16 cellular contexts compared by ENCODE assay signal in genomic region chr13:99351772-99352171, GRCh38. TPM values are rescaled to one million over a fixed set of nuclear protein-coding genes. Genes with fewer than 3 reads are reported as not detected.
DNase-seq lines count a peak whose midpoint lies in the region; ATAC-seq and TF ChIP-seq lines count a peak whose summit lies in the region.
"Had no signal": no experiment of that assay in that cellular context is flagged by ENCODE, and none has a peak within 500 bp of the region (broad histone marks: within the 10 kb centered on the region; RNA-seq: fewer than 3 reads in every experiment).

No MANE protein-coding gene starts in this region.

- no peak overlapping the region for H4K8ac ChIP-seq in mesendoderm (ENCODE audit: low read depth, low read length)

- H3K4me2 ChIP-seq in mesendoderm (ENCODE audit: low read length), result no peak overlapping the region
- H3K4me2 ChIP-seq: BLaER1 treated with 17β-estradiol and CSF1 and Interleukin-3, amounts not matched to agents 10 nM and 100 nM had no signal

- H3K9ac ChIP-seq in mesendoderm (ENCODE audit: low read length), result no peak overlapping the region
- H3K9ac ChIP-seq: BLaER1 treated with 17β-estradiol and CSF1 and Interleukin-3, amounts not matched to agents 10 nM and 100 nM had no signal

- H3K36me3 Mint-ChIP-seq in CD8-positive, alpha-beta memory T cell, result peaks cover 15 to 63% (median 20%) of the 10 kb centered on the region in 3 donors
- H3K36me3 Mint-ChIP-seq in activated CD4-positive, alpha-beta memory T cell treated with anti-CD3 and anti-CD28 coated beads for 36 hours, result peaks cover 51% of the 10 kb centered on the region
- peaks cover 42% of the 10 kb centered on the region for H3K36me3 Mint-ChIP-seq in MCF 10A (ENCODE audit: insufficient read depth, unreplicated experiment)

- no CpG with 5 or more reads among the region's 4 CpGs for WGBS in mesendoderm (ENCODE audit: extremely low coverage, insufficient coverage, low lambda C conversion rate)

- no peaks in the 10 kb centered on the region for H3K9me3 Mint-ChIP-seq in CD8-positive, alpha-beta memory T cell
- no peaks in the 10 kb centered on the region for H3K9me3 Mint-ChIP-seq in activated CD4-positive, alpha-beta memory T cell treated with anti-CD3 and anti-CD28 coated beads for 36 hours
- no peaks in the 10 kb centered on the region for H3K9me3 Mint-ChIP-seq in MCF 10A (ENCODE audit: unreplicated experiment)
- H3K9me3 Mint-ChIP-seq: dendritic cell treated with granulocyte-macrophage colony-stimulating factor and Interleukin-4, amounts not matched to agents 40 ng/mL and 50 ng/mL, for 4 days had no signal

- no peaks in the 10 kb centered on the region for H3K79me1 ChIP-seq in mesendoderm (ENCODE audit: low read length)

- no peaks in the 10 kb centered on the region for H3K79me2 ChIP-seq in mesendoderm (ENCODE audit: control insufficient read depth, insufficient read depth, low read length)

- peaks cover 91 to 100% (median 99%) of the 10 kb centered on the region in 3 donors for H3K4me1 Mint-ChIP-seq in CD8-positive, alpha-beta memory T cell
- peaks cover 93% of the 10 kb centered on the region for H3K4me1 Mint-ChIP-seq in activated CD4-positive, alpha-beta memory T cell treated with anti-CD3 and anti-CD28 coated beads for 36 hours (ENCODE audit: low read depth)
- H3K4me1 Mint-ChIP-seq in MCF 10A (ENCODE audit: insufficient read depth, unreplicated experiment), result no peaks in the 10 kb centered on the region

- H3K4me3 Mint-ChIP-seq in CD8-positive, alpha-beta memory T cell, result peak overlapping the region; percentile 47 to 86 (median 68)
- peak overlapping the region; percentile 63 for H3K4me3 Mint-ChIP-seq in activated CD4-positive, alpha-beta memory T cell treated with anti-CD3 and anti-CD28 coated beads for 36 hours
- no peak overlapping the region for H3K4me3 Mint-ChIP-seq in MCF 10A (ENCODE audit: unreplicated experiment)
- H3K4me3 Mint-ChIP-seq: dendritic cell treated with granulocyte-macrophage colony-stimulating factor and Interleukin-4, amounts not matched to agents 40 ng/mL and 50 ng/mL, for 4 days had no signal

- DNase-seq in CD8-positive, alpha-beta memory T cell, result peak in 3 of 5 donors; percentile 67 to 74 (median 69)
- DNase-seq in activated CD4-positive, alpha-beta memory T cell treated with anti-CD3 and anti-CD28 coated beads for 36 hours, result peak; percentile 59
- peak; percentile 29 for DNase-seq in mesendoderm
- DNase-seq in MCF 10A (ENCODE audit: unreplicated experiment), result no peak
- no peak for DNase-seq in effector CD4-positive, alpha-beta T cell
- DNase-seq: aorta, EL, HCEC 1CT, Kasumi-1 had no signal

- no peaks in the 10 kb centered on the region for H3K27me3 ChIP-seq in CD8-positive, alpha-beta memory T cell (ENCODE audit: insufficient read depth, low read length, poor library complexity, severe bottlenecking)
- H3K27me3 ChIP-seq in mesendoderm (ENCODE audit: insufficient read depth, low read length, poor library complexity), result no peaks in the 10 kb centered on the region
- H3K27me3 ChIP-seq: BLaER1 treated with 17β-estradiol and CSF1 and Interleukin-3, amounts not matched to agents 10 nM and 100 nM had no signal

- peak; percentile 42 for ATAC-seq in GM19452 (IDR thresholded peaks at IDR 0.05; ENCODE audit: unreplicated experiment)
- ATAC-seq in GM19467 (IDR thresholded peaks at IDR 0.05; ENCODE audit: unreplicated experiment), result no peak

- H3K4ac ChIP-seq in mesendoderm (ENCODE audit: low read depth, low read length), result no peak overlapping the region

- H3K36me3 ChIP-seq in CD8-positive, alpha-beta memory T cell (ENCODE audit: insufficient read depth, low read length), result peaks cover 6% of the 10 kb centered on the region
- H3K36me3 ChIP-seq in mesendoderm (ENCODE audit: control insufficient read depth, insufficient read depth, low read length), result peaks cover 2% of the 10 kb centered on the region

- CTCF ChIA-PET in CD8-positive, alpha-beta memory T cell (lab: Charles Lee), result interaction anchor here (0.9 to 4.5 kb wide), 25 partner anchors 8 to 177 kb away, joined by 3 to 44 read pairs (median 5); partner anchors contain the start of genes GPR183 and UBAC2
- CTCF ChIA-PET in activated CD4-positive, alpha-beta memory T cell treated with anti-CD3 and anti-CD28 coated beads for 36 hours (lab: Charles Lee), result interaction anchor here (0.5 to 7.6 kb wide), 17 partner anchors 12 to 300 kb away, joined by 3 to 68 read pairs (median 4); no protein-coding TSS in a partner anchor
- CTCF ChIA-PET in MCF 10A (lab: Yijun Ruan, JAX), result interaction anchor here (0.6 to 1.3 kb wide), 3 partner anchors 25 to 84 kb away, joined by 3 to 4 read pairs (median 3); no protein-coding TSS in a partner anchor

- H3K4me3 ChIP-seq in CD8-positive, alpha-beta memory T cell (ENCODE audit: low read length), result peak overlapping the region; percentile 5
- H3K4me3 ChIP-seq in mesendoderm (ENCODE audit: low read length), result no peak overlapping the region
- H3K4me3 ChIP-seq: BLaER1 treated with 17β-estradiol and CSF1 and Interleukin-3, amounts not matched to agents 10 nM and 100 nM had no signal

- H3K27ac ChIP-seq in CD8-positive, alpha-beta memory T cell (ENCODE audit: low read depth, low read length), result peak overlapping the region; percentile 32
- H3K27ac ChIP-seq in mesendoderm (ENCODE audit: low read depth, low read length), result no peak overlapping the region
- H3K27ac ChIP-seq: RWPE1 had no signal

- H2BK5ac ChIP-seq in mesendoderm (ENCODE audit: low read length), result no peak overlapping the region

- POLR2A ChIA-PET in CD8-positive, alpha-beta memory T cell (lab: Charles Lee), result interaction anchor here (0.6 to 2.5 kb wide), 19 partner anchors 9 to 88 kb away, joined by 3 to 11 read pairs (median 4); partner anchors contain the start of gene GPR183
- POLR2A ChIA-PET in activated CD4-positive, alpha-beta memory T cell treated with anti-CD3 and anti-CD28 coated beads for 36 hours (lab: Charles Lee), result interaction anchor here (0.8 to 7.6 kb wide), 20 partner anchors 8 to 151 kb away, joined by 3 to 246 read pairs (median 7); partner anchors contain the start of genes GPR183 and UBAC2
- POLR2A ChIA-PET in MCF 10A (lab: Yijun Ruan, JAX), result no interaction called here

- BruUV-seq in MCF 10A (replicated peaks; lab: Mats Ljungman, UMichigan), result no TSS peak

- no peak overlapping the region for H3K56ac ChIP-seq in mesendoderm (ENCODE audit: low read length)

- H3K27me3 Mint-ChIP-seq in CD8-positive, alpha-beta memory T cell, result no peaks in the 10 kb centered on the region
- H3K27me3 Mint-ChIP-seq in activated CD4-positive, alpha-beta memory T cell treated with anti-CD3 and anti-CD28 coated beads for 36 hours, result no peaks in the 10 kb centered on the region
- H3K27me3 Mint-ChIP-seq in MCF 10A (ENCODE audit: insufficient read depth, unreplicated experiment), result no peaks in the 10 kb centered on the region
- H3K27me3 Mint-ChIP-seq: dendritic cell treated with granulocyte-macrophage colony-stimulating factor and Interleukin-4, amounts not matched to agents 40 ng/mL and 50 ng/mL, for 4 days had no signal

- H4K5ac ChIP-seq in mesendoderm (ENCODE audit: low read length), result no peak overlapping the region

- no peak overlapping the region for H3K18ac ChIP-seq in mesendoderm (ENCODE audit: low read length)

- no peak for TF ChIP-seq CTCF in MCF 10A (IDR thresholded peaks at IDR 0.05; ENCODE audit: unreplicated experiment)

- H2AK5ac ChIP-seq in mesendoderm (ENCODE audit: low read length), result no peak overlapping the region

- no peak overlapping the region for H2BK15ac ChIP-seq in mesendoderm (replicated peaks; ENCODE audit: low read depth)

- H2BK120ac ChIP-seq in mesendoderm (ENCODE audit: low read depth, low read length), result no peak overlapping the region

- H3K23ac ChIP-seq in mesendoderm (ENCODE audit: low read length), result no peak overlapping the region

- H3K4me1 ChIP-seq in CD8-positive, alpha-beta memory T cell (ENCODE audit: insufficient read depth, low read length), result peaks cover 77% of the 10 kb centered on the region
- H3K4me1 ChIP-seq in mesendoderm (ENCODE audit: control insufficient read depth, low read depth, low read length), result no peaks in the 10 kb centered on the region

- peak overlapping the region; percentile 96 to 100 (median 99) for H3K27ac Mint-ChIP-seq in CD8-positive, alpha-beta memory T cell
- H3K27ac Mint-ChIP-seq in activated CD4-positive, alpha-beta memory T cell treated with anti-CD3 and anti-CD28 coated beads for 36 hours, result peak overlapping the region; percentile 89
- H3K27ac Mint-ChIP-seq in MCF 10A (ENCODE audit: low read depth, unreplicated experiment), result no peak overlapping the region
- H3K27ac Mint-ChIP-seq: dendritic cell treated with granulocyte-macrophage colony-stimulating factor and Interleukin-4, amounts not matched to agents 40 ng/mL and 50 ng/mL, for 4 days had no signal

- intact Hi-C loops in activated CD4-positive, alpha-beta memory T cell treated with anti-CD3 and anti-CD28 coated beads for 36 hours (cut with micrococcal nuclease), result loop anchor here (1.0 to 10.0 kb wide), 3 partner anchors 56 to 837 kb away; no protein-coding TSS in a partner anchor
- intact Hi-C loops in MCF 10A (cut with micrococcal nuclease), result no loop called here

- H3K9me3 ChIP-seq in CD8-positive, alpha-beta memory T cell (ENCODE audit: low read length), result no peaks in the 10 kb centered on the region
- H3K9me3 ChIP-seq: BLaER1 treated with 17β-estradiol and CSF1 and Interleukin-3, amounts not matched to agents 10 nM and 100 nM had no signal

RNA-seq across cellular contexts. Expression of gene GPR183, which starts 44.6 kb away (rescaled TPM):
- total RNA-seq in CD8-positive, alpha-beta memory T cell, result 10 to 100 TPM; 61.5 to 62.8 TPM
- 232 TPM for polyA plus RNA-seq in CD8-positive, alpha-beta memory T cell
- 10 to 100 TPM; 46.4 to 47.1 TPM for total RNA-seq in activated CD4-positive, alpha-beta memory T cell treated with anti-CD3 and anti-CD28 coated beads for 36 hours
- polyA plus RNA-seq in mesendoderm (2013, experiment 1 of 2), result 0.01 TPM
- polyA plus RNA-seq in mesendoderm (2013, experiment 2 of 2), result 0.01 TPM
- total RNA-seq in MCF 10A (2022), result not detected in 2 replicates
- total RNA-seq: renal cortical epithelial cell had no signal
- polyA plus RNA-seq: neural cell had no signal

Comparison
In these comparisons a context has a peak if more than half of its experiments do, and no peak if none do; other contexts are left out.
1. DNase-seq: peak in CD8-positive, alpha-beta memory T cell (3 of 5), activated CD4-positive, alpha-beta memory T cell treated with anti-CD3 and anti-CD28 coated beads for 36 hours (single experiment) and mesendoderm (single experiment); none in MCF 10A (single experiment) and effector CD4-positive, alpha-beta T cell (single experiment).
2. RNA of gene GPR183, which starts 44.6 kb away (total RNA-seq): 61.5 to 62.8 TPM in CD8-positive, alpha-beta memory T cell and 46.4 to 47.1 TPM in activated CD4-positive, alpha-beta memory T cell treated with anti-CD3 and anti-CD28 coated beads for 36 hours; not detected in MCF 10A; every median in the first group is over 10 times any median in the second.